In the genomic region with DNA sequence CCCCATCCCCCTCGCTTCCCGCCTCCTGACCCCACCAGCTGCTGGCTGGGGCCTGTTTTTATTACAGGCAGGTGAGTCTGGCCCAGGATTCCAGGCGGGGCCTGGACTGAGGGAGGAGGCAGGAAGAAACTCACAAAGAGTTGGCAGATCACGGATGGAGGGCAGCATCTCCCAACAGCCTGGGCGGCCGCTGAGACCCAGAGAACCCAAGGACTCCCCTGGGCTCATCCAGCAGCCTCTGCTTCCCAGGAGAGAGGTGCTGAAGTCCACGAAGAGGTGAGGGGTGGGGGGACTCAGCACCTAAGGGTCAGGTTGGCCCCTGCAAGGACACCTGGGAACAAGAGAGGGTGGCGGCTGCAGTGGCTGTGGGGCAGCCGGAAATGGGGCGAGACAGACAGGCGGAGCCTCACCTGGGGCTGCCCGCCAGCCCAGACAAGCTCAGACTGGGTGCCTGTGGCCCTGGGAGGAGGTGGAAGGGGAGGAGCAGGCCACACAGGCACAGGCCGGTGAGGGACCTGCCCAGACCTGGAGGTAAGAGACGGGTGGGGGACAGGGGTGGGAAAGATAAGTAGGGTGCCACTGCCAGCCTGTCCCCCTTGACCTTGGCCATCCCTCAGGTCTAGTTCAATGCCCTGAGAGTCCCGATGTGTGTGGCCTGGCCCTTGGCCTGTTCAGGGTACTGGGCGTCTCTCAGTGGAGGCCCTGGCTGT, we compare ENCODE assay signal across 10 cellular contexts. TPM values are rescaled to one million over a fixed set of nuclear protein-coding genes. Genes with fewer than 3 reads are reported as not detected.
DNase-seq lines count a peak whose midpoint lies in the region; ATAC-seq and TF ChIP-seq lines count a peak whose summit lies in the region.
"Had no signal": no experiment of that assay in that cellular context is flagged by ENCODE, and none has a peak within 500 bp of the region (broad histone marks: within the 10 kb centered on the region; RNA-seq: fewer than 3 reads in every experiment).

No MANE protein-coding gene starts in this region.

- no peaks in the 10 kb centered on the region for H3K36me3 ChIP-seq in breast epithelium
- no peaks in the 10 kb centered on the region for H3K36me3 ChIP-seq in neural progenitor cell
- no peaks in the 10 kb centered on the region for H3K36me3 ChIP-seq in esophagus muscularis mucosa

- WGBS in esophagus muscularis mucosa, result 90% methylated on average over 13 of the region's 16 CpGs

- no peaks in the 10 kb centered on the region for H3K27me3 ChIP-seq in breast epithelium
- H3K27me3 ChIP-seq in neural progenitor cell, result no peaks in the 10 kb centered on the region
- H3K27me3 ChIP-seq in esophagus muscularis mucosa, result no peaks in the 10 kb centered on the region

- H3F3A ChIP-seq in neural progenitor cell (ENCODE audit: low read depth), result no peaks in the 10 kb centered on the region

- H3K27ac ChIP-seq in breast epithelium (peak overlapping the region; percentile 92 to 94), neural progenitor cell (no peak overlapping the region), esophagus muscularis mucosa (replicated peaks in 1 of 4) (no peak overlapping the region)

- no peaks in the 10 kb centered on the region for H4K20me1 ChIP-seq in neural progenitor cell (ENCODE audit: low read depth)

- peaks cover 0 to 6% (median 3%) of the 10 kb centered on the region in 3 donors for H3K27me3 Mint-ChIP-seq in CD14-positive monocyte (ENCODE audit: low read depth in 3 of 3)
- peaks cover 20% of the 10 kb centered on the region for H3K27me3 Mint-ChIP-seq in neural progenitor cell (ENCODE audit: insufficient read depth, low read depth)

- H3K36me3 Mint-ChIP-seq in CD14-positive monocyte, result no peaks in the 10 kb centered on the region
- no peaks in the 10 kb centered on the region for H3K36me3 Mint-ChIP-seq in neural progenitor cell

- no peak overlapping the region for H2AFZ ChIP-seq in neural progenitor cell (replicated peaks)

- no peak for ATAC-seq in GM19035 (IDR thresholded peaks at IDR 0.05; ENCODE audit: unreplicated experiment)

- TF ChIP-seq POLR2A in breast epithelium (IDR thresholded peaks at IDR 0.05) (peak; percentile 32), esophagus muscularis mucosa (IDR thresholded peaks at IDR 0.05; ENCODE audit: low read depth) (no peak)

- H3K4me3 ChIP-seq in breast epithelium (peak overlapping the region in 2 of 3 donors; percentile 48 to 62), neural progenitor cell (no peak overlapping the region), esophagus muscularis mucosa (no peak overlapping the region)

- H3K9ac ChIP-seq in neural progenitor cell, result no peak overlapping the region

- no peak for TF ChIP-seq EP300 in esophagus muscularis mucosa (IDR thresholded peaks at IDR 0.05)

- TF ChIP-seq CTCF in CD14-positive monocyte (IDR thresholded peaks at IDR 0.05), result no peak
- TF ChIP-seq CTCF in breast epithelium (IDR thresholded peaks at IDR 0.05), result no peak
- no peak for TF ChIP-seq CTCF in neural progenitor cell (IDR thresholded peaks at IDR 0.05)
- no peak for TF ChIP-seq CTCF in esophagus muscularis mucosa (IDR thresholded peaks at IDR 0.05)

- in situ Hi-C loops in ACHN (cut with HindIII; ENCODE audit: low pct_ligation_motif_present, low pct_unique_long_range_greater_than_20kb, low sequenced_read_pairs), result no loop called here

- H3K9me3 ChIP-seq in breast epithelium, result no peaks in the 10 kb centered on the region
- no peaks in the 10 kb centered on the region for H3K9me3 ChIP-seq in neural progenitor cell (ENCODE audit: low read depth)
- H3K9me3 ChIP-seq in esophagus muscularis mucosa, result no peaks in the 10 kb centered on the region

- no peaks in the 10 kb centered on the region for H3K4me1 Mint-ChIP-seq in CD14-positive monocyte
- peaks cover 31% of the 10 kb centered on the region for H3K4me1 Mint-ChIP-seq in neural progenitor cell

- H3K4me3 Mint-ChIP-seq in CD14-positive monocyte (no peak overlapping the region), neural progenitor cell (no peak overlapping the region)

- intact Hi-C loops in CD14-positive monocyte (cut with micrococcal nuclease), result no loop called here
- intact Hi-C loops in breast epithelium (cut with DNase I; ENCODE audit: low total_unique reads), result no loop called here
- intact Hi-C loops in esophagus muscularis mucosa (cut with DNase I), result no loop called here

- no peaks in the 10 kb centered on the region for H3K9me3 Mint-ChIP-seq in CD14-positive monocyte
- H3K9me3 Mint-ChIP-seq in neural progenitor cell, result no peaks in the 10 kb centered on the region

- H3K4me2 ChIP-seq in neural progenitor cell, result no peak overlapping the region

- no peak overlapping the region for H3K27ac Mint-ChIP-seq in CD14-positive monocyte
- H3K27ac Mint-ChIP-seq in neural progenitor cell, result peak overlapping the region; percentile 53

- H3K4me1 ChIP-seq in breast epithelium, result peaks cover 4 to 22% of the 10 kb centered on the region in 2 donors
- peaks cover 18% of the 10 kb centered on the region for H3K4me1 ChIP-seq in neural progenitor cell
- peaks cover 9 to 21% (median 14%) of the 10 kb centered on the region in 4 donors for H3K4me1 ChIP-seq in esophagus muscularis mucosa

- H3K79me2 ChIP-seq in neural progenitor cell (ENCODE audit: low read depth), result no peaks in the 10 kb centered on the region

- DNase-seq in CD14-positive monocyte (ENCODE audit: low spot score), result peak; percentile 43
- peak; percentile 37 for DNase-seq in NCI-H2029 treated with DMSO at 0.1 percent for 48 hours (lab: John Stamatoyannopoulos, UW)
- peak; percentile 80 to 88 for DNase-seq in breast epithelium (ENCODE audit: low spot score in 2 of 2)
- no peak for DNase-seq in neural progenitor cell (ENCODE audit: low spot score)
- no peak for DNase-seq in NCI-H1048 (lab: John Stamatoyannopoulos, UW)
- no peak for DNase-seq in ACHN
- no peak for DNase-seq in esophagus muscularis mucosa (ENCODE audit: extremely low spot score)
- DNase-seq: glutamatergic neuron, NCI-H1930 had no signal

RNA-seq across cellular contexts. Expression of gene ADGRG1, which starts 8.7 kb away (rescaled TPM):
- under 1 TPM; 0.08 to 0.39 TPM for polyA plus RNA-seq in CD14-positive monocyte
- 10 to 100 TPM in 2 of 3 donors, 1 to 10 TPM in 1; 9.4 to 54.1 (median 34.0) TPM for total RNA-seq in breast epithelium
- total RNA-seq in neural progenitor cell (ENCODE audit: low replicate concordance), result 8.0 and 17.5 TPM in 2 replicates
- total RNA-seq in esophagus muscularis mucosa, result 10 to 100 TPM; 17.4 to 21.4 (median 19.1) TPM

RNA-seq across cellular contexts. Expression of gene ADGRG3, which starts 48.3 kb away (rescaled TPM):
- under 1 TPM in 1 of 2 donors, not detected in 1; 0.41 TPM for polyA plus RNA-seq in CD14-positive monocyte
- total RNA-seq in breast epithelium (1 to 10 TPM in 2 of 3 donors, under 1 TPM in 1; 0.64 to 5.2 (median 1.6) TPM), neural progenitor cell (ENCODE audit: low replicate concordance) (not detected in 2 replicates), esophagus muscularis mucosa (1 to 10 TPM; 2.0 to 9.6 (median 3.7) TPM)

Comparison
In these comparisons a context has a peak if more than half of its experiments do, and no peak if none do; other contexts are left out.
1. DNase-seq: peak in CD14-positive monocyte (single experiment), NCI-H2029 treated with DMSO at 0.1 percent for 48 hours (single experiment) and breast epithelium (2 of 2); none in neural progenitor cell (single experiment), NCI-H1048 (single experiment), ACHN (single experiment) and esophagus muscularis mucosa (single experiment).
2. H3K27ac ChIP-seq: peak in breast epithelium (2 of 2); none in neural progenitor cell (single experiment) and esophagus muscularis mucosa (0 of 4).
3. H3K4me3 ChIP-seq: peak in breast epithelium (2 of 3); none in neural progenitor cell (single experiment) and esophagus muscularis mucosa (0 of 4).